17 cellular contexts compared by ENCODE assay signal in genomic region chr5:148408092-148408491, GRCh38.
"Had no signal": no experiment of that assay in that cellular context is flagged by ENCODE, and none has a peak within 500 bp of the region (broad histone marks: within the 10 kb centered on the region; RNA-seq: fewer than 3 reads in every experiment).

No MANE protein-coding gene starts in this region.

- H3K4me1 Mint-ChIP-seq: nephron progenitor cell had no signal

- H3K9me3 ChIP-seq: body of pancreas, colonic mucosa, prostate gland, right lobe of liver, upper lobe of left lung had no signal

- ATAC-seq: body of pancreas; esophagus mucosa; foreskin keratinocyte; right lobe of liver; stimulated activated naive CD8-positive, alpha-beta T cell treated with anti-CD3 and anti-CD28 coated beads, Interleukin-15, amount 100 ng/mL, for 72 hours had no signal

- H3K9me3 Mint-ChIP-seq: activated B cell treated with CpG ODN at 0.5 μM for 24 hours; nephron progenitor cell; stimulated activated naive CD8-positive, alpha-beta T cell treated with anti-CD3 and anti-CD28 coated beads, Interleukin-15, amount 100 ng/mL, for 72 hours; T-helper 2 cell treated with Interferon-gamma antibody and Interleukin-4, amounts not matched to agents 5 μg/mL and 100 μg/mL, for 36 hours had no signal

- H3K27ac Mint-ChIP-seq: activated B cell treated with CpG ODN at 0.5 μM for 24 hours; nephron progenitor cell; T-helper 2 cell treated with Interferon-gamma antibody and Interleukin-4, amounts not matched to agents 5 μg/mL and 100 μg/mL, for 36 hours had no signal

- H3K27me3 Mint-ChIP-seq: activated B cell treated with CpG ODN at 0.5 μM for 24 hours; stimulated activated naive CD8-positive, alpha-beta T cell treated with anti-CD3 and anti-CD28 coated beads, Interleukin-15, amount 100 ng/mL, for 72 hours had no signal

- H3K36me3 ChIP-seq: prostate gland had no signal

- H3K4me3 ChIP-seq: body of pancreas, colonic mucosa, prostate gland, right lobe of liver, upper lobe of left lung had no signal

- H3K27ac ChIP-seq: body of pancreas, colonic mucosa, foreskin keratinocyte, prostate gland, right lobe of liver, upper lobe of left lung had no signal

- H3K4me3 Mint-ChIP-seq: activated B cell treated with CpG ODN at 0.5 μM for 24 hours; nephron progenitor cell; stimulated activated naive CD8-positive, alpha-beta T cell treated with anti-CD3 and anti-CD28 coated beads, Interleukin-15, amount 100 ng/mL, for 72 hours; T-helper 2 cell treated with Interferon-gamma antibody and Interleukin-4, amounts not matched to agents 5 μg/mL and 100 μg/mL, for 36 hours had no signal

- H3K27me3 ChIP-seq: body of pancreas, colonic mucosa, foreskin keratinocyte, right lobe of liver, upper lobe of left lung had no signal

- DNase-seq: activated B cell treated with CpG ODN at 0.5 μM for 24 hours; activated CD4-positive, alpha-beta T cell treated with anti-CD3 and anti-CD28 coated beads, Interleukin-2, amount 50 U/mL, for 48 hours; activated naive CD4-positive, alpha-beta T cell treated with anti-CD3 and anti-CD28 coated beads, Interleukin-2, amount 50 U/mL, for 16 hours; amygdala; body of pancreas; caudate nucleus; colonic mucosa; foreskin keratinocyte; glutamatergic neuron; mesenchymal stem cell; nephron progenitor cell; right lobe of liver; stimulated activated naive CD8-positive, alpha-beta T cell treated with anti-CD3 and anti-CD28 coated beads, Interleukin-15, amount 100 ng/mL, for 72 hours; upper lobe of left lung had no signal

- H3K4me1 ChIP-seq: body of pancreas, colonic mucosa, foreskin keratinocyte, prostate gland, right lobe of liver had no signal
